ENCODE assay signal across 1 cellular context in genomic region chr20:40606237-40606636, GRCh38.
TF ChIP-seq lines count a peak whose summit lies in the region.

No MANE protein-coding gene starts in this region.

TF ChIP-seq in HepG2, 621 proteins besides CTCF, POLR2A, EP300 and RAD21 (continued from another document):
- TF ChIP-seq, protein P1, sequence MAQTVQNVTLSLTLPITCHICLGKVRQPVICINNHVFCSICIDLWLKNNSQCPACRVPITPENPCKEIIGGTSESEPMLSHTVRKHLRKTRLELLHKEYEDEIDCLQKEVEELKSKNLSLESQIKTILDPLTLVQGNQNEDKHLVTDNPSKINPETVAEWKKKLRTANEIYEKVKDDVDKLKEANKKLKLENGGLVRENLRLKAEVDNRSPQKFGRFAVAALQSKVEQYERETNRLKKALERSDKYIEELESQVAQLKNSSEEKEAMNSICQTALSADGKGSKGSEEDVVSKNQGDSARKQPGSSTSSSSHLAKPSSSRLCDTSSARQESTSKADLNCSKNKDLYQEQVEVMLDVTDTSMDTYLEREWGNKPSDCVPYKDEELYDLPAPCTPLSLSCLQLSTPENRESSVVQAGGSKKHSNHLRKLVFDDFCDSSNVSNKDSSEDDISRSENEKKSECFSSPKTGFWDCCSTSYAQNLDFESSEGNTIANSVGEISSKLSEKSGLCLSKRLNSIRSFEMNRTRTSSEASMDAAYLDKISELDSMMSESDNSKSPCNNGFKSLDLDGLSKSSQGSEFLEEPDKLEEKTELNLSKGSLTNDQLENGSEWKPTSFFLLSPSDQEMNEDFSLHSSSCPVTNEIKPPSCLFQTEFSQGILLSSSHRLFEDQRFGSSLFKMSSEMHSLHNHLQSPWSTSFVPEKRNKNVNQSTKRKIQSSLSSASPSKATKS (CRISPR knock-in tag; IDR thresholded peaks at IDR 0.05), result no peak
- no peak for TF ChIP-seq FUBP1 (CRISPR knock-in tag; IDR thresholded peaks at IDR 0.05; ENCODE audit: borderline replicate concordance)
- no peak for TF ChIP-seq NR1H2 (CRISPR knock-in tag; IDR thresholded peaks at IDR 0.05; ENCODE audit: borderline replicate concordance, low read depth)
- TF ChIP-seq, protein P2, sequence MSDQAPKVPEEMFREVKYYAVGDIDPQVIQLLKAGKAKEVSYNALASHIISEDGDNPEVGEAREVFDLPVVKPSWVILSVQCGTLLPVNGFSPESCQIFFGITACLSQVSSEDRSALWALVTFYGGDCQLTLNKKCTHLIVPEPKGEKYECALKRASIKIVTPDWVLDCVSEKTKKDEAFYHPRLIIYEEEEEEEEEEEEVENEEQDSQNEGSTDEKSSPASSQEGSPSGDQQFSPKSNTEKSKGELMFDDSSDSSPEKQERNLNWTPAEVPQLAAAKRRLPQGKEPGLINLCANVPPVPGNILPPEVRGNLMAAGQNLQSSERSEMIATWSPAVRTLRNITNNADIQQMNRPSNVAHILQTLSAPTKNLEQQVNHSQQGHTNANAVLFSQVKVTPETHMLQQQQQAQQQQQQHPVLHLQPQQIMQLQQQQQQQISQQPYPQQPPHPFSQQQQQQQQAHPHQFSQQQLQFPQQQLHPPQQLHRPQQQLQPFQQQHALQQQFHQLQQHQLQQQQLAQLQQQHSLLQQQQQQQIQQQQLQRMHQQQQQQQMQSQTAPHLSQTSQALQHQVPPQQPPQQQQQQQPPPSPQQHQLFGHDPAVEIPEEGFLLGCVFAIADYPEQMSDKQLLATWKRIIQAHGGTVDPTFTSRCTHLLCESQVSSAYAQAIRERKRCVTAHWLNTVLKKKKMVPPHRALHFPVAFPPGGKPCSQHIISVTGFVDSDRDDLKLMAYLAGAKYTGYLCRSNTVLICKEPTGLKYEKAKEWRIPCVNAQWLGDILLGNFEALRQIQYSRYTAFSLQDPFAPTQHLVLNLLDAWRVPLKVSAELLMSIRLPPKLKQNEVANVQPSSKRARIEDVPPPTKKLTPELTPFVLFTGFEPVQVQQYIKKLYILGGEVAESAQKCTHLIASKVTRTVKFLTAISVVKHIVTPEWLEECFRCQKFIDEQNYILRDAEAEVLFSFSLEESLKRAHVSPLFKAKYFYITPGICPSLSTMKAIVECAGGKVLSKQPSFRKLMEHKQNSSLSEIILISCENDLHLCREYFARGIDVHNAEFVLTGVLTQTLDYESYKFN (CRISPR knock-in tag; conservative IDR thresholded peaks at IDR 0.05), result no peak
- TF ChIP-seq SMC3 (IDR thresholded peaks at IDR 0.05; ENCODE audit: low read length), result no peak
- TF ChIP-seq ZNF652 (CRISPR knock-in tag; IDR thresholded peaks at IDR 0.05; ENCODE audit: borderline replicate concordance, low read depth), result no peak
- no peak for TF ChIP-seq ZNF619 (CRISPR knock-in tag; IDR thresholded peaks at IDR 0.05)
- no peak for TF ChIP-seq ZNF773 (CRISPR knock-in tag; IDR thresholded peaks at IDR 0.05; ENCODE audit: borderline replicate concordance)
- TF ChIP-seq ZNF616 (CRISPR knock-in tag; IDR thresholded peaks at IDR 0.05; ENCODE audit: low read depth), result no peak
- no peak for TF ChIP-seq TBX3 (IDR thresholded peaks at IDR 0.05; ENCODE audit: borderline replicate concordance)
- no peak for TF ChIP-seq ZNF235 (CRISPR knock-in tag; IDR thresholded peaks at IDR 0.05; ENCODE audit: borderline replicate concordance)
- TF ChIP-seq PCBP2 (optimal IDR thresholded peaks at IDR 0.05; ENCODE audit: low read depth, low read length, poor library complexity, severe bottlenecking), result no peak
- no peak for TF ChIP-seq MAFF (IDR thresholded peaks at IDR 0.05; ENCODE audit: low read depth, low read length)
- no peak for TF ChIP-seq ZNF597 (CRISPR knock-in tag; IDR thresholded peaks at IDR 0.05)
